ENCODE assay signal across 17 cellular contexts in genomic region chr2:202418027-202418426, GRCh38. TPM values are rescaled to one million over a fixed set of nuclear protein-coding genes. Genes with fewer than 3 reads are reported as not detected.
A peak's percentile ranks its signal among the peaks of the same experiment; 100 is the strongest.
DNase-seq lines count a peak whose midpoint lies in the region; ATAC-seq, FAIRE-seq and TF ChIP-seq lines count a peak whose summit lies in the region.
"Had no signal": no experiment of that assay in that cellular context is flagged by ENCODE, and none has a peak within 500 bp of the region (broad histone marks: within the 10 kb centered on the region; RNA-seq: fewer than 3 reads in every experiment).

No MANE protein-coding gene starts in this region.

- H3K4me3 ChIP-seq in Caco-2 (ENCODE audit: low read depth, low read length) (no peak overlapping the region), Panc1 (ENCODE audit: low read depth in 2 of 2, low read length in 2 of 2) (no peak overlapping the region), endothelial cell of umbilical vein (replicated peaks in 1 of 3; ENCODE audit: insufficient read depth in 1 of 3, low read depth in 1 of 3, low read length in 3 of 3) (no peak overlapping the region), body of pancreas (no peak overlapping the region)
- H3K4me3 ChIP-seq: BLaER1 treated with 17β-estradiol and CSF1 and Interleukin-3, amounts not matched to agents 10 nM and 100 nM; PC-9; SJSA1 had no signal

- H3K4me1 ChIP-seq in Caco-2 (peaks cover 28% of the 10 kb centered on the region), Panc1 (ENCODE audit: control insufficient read depth, insufficient read depth, low read length) (no peaks in the 10 kb centered on the region), endothelial cell of umbilical vein (ENCODE audit: control insufficient read depth, extremely low read depth, insufficient read depth, low read length) (peaks cover 12% of the 10 kb centered on the region), body of pancreas (peaks cover 18% of the 10 kb centered on the region)
- H3K4me1 ChIP-seq: BLaER1 treated with 17β-estradiol and CSF1 and Interleukin-3, amounts not matched to agents 10 nM and 100 nM; SJSA1 had no signal

- H3K36me3 Mint-ChIP-seq in Caco-2 (ENCODE audit: insufficient read depth, unreplicated experiment), result peaks cover 13% of the 10 kb centered on the region
- peaks cover 21% of the 10 kb centered on the region for H3K36me3 Mint-ChIP-seq in mesothelial cell of epicardium

- H3K27ac ChIP-seq in Panc1 (ENCODE audit: low read length) (no peak overlapping the region), endothelial cell of umbilical vein (ENCODE audit: insufficient read depth, low read depth, low read length) (peak overlapping the region; percentile 43), body of pancreas (no peak overlapping the region)
- H3K27ac ChIP-seq: BLaER1 treated with 17β-estradiol and CSF1 and Interleukin-3, amounts not matched to agents 10 nM and 100 nM; PC-9; SJSA1 had no signal

- H3K9ac ChIP-seq in endothelial cell of umbilical vein (replicated peaks; ENCODE audit: extremely low read depth, insufficient read depth, low read length), result no peak overlapping the region
- H3K9ac ChIP-seq: BLaER1 treated with 17β-estradiol and CSF1 and Interleukin-3, amounts not matched to agents 10 nM and 100 nM had no signal

- ATAC-seq in Panc1 (no peak), body of pancreas (no peak)

- DNase-seq in Caco-2, result peak in 1 of 2 experiments; percentile 12
- DNase-seq in Panc1 (ENCODE audit: low read depth, low spot score), result no peak
- DNase-seq in endothelial cell of umbilical vein (ENCODE audit: low read depth, low spot score), result no peak
- DNase-seq in mesothelial cell of epicardium (ENCODE audit: low spot score in 2 of 2, unreplicated experiment in 2 of 2), result no peak
- no peak for DNase-seq in ACHN
- DNase-seq in GM19239 (ENCODE audit: insufficient read length, low spot score), result no peak
- no peak for DNase-seq in body of pancreas
- DNase-seq in D721Med (ENCODE audit: insufficient read length, low spot score), result no peak
- DNase-seq: NCI-H1417 treated with DMSO at 0.1 percent for 48 hours, NCI-H2081 treated with DMSO at 0.1 percent for 48 hours, NCI-H510A, NCI-H82, PC-9 had no signal

- BruUV-seq in Caco-2 (replicated peaks; lab: Mats Ljungman, UMichigan) (no TSS peak), Panc1 (replicated peaks; lab: Mats Ljungman, UMichigan) (TSS peak; percentile 40), endothelial cell of umbilical vein (replicated peaks; lab: Mats Ljungman, UMichigan) (no TSS peak)

- POLR2A ChIA-PET in Caco-2 (lab: Charles Lee), result no interaction called here
- POLR2A ChIA-PET in Panc1 (lab: Charles Lee), result no interaction called here
- POLR2A ChIA-PET in endothelial cell of umbilical vein (lab: Charles Lee), result no interaction called here

- H3K4me2 ChIP-seq in endothelial cell of umbilical vein (ENCODE audit: insufficient read depth, low read length), result peak overlapping the region; percentile 26
- H3K4me2 ChIP-seq: BLaER1 treated with 17β-estradiol and CSF1 and Interleukin-3, amounts not matched to agents 10 nM and 100 nM; PC-9 had no signal

- FAIRE-seq in endothelial cell of umbilical vein (lab: Jason Lieb, UNC), result no peak
- FAIRE-seq in GM19239 (lab: Jason Lieb, UNC), result no peak
- no peak for FAIRE-seq in D721Med (lab: Jason Lieb, UNC)
- FAIRE-seq: GM12892, H54 had no signal

- H3K27me3 ChIP-seq in Caco-2 (replicated peaks; ENCODE audit: control insufficient read depth, insufficient read depth, low read length) (no peaks in the 10 kb centered on the region), Panc1 (ENCODE audit: control insufficient read depth, insufficient read depth, low read length) (no peaks in the 10 kb centered on the region), endothelial cell of umbilical vein (ENCODE audit: control insufficient read depth in 2 of 2, insufficient read depth in 2 of 2, low read length in 2 of 2) (no peaks in the 10 kb centered on the region), body of pancreas (no peaks in the 10 kb centered on the region)
- H3K27me3 ChIP-seq: BLaER1 treated with 17β-estradiol and CSF1 and Interleukin-3, amounts not matched to agents 10 nM and 100 nM; SJSA1 had no signal

- H3K36me3 ChIP-seq in Caco-2 (ENCODE audit: control insufficient read depth, insufficient read depth, low read length) (no peaks in the 10 kb centered on the region), Panc1 (ENCODE audit: control insufficient read depth, insufficient read depth, low read length) (no peaks in the 10 kb centered on the region), endothelial cell of umbilical vein (ENCODE audit: control insufficient read depth in 2 of 2, extremely low read depth in 1 of 2, insufficient read depth in 2 of 2, low read length in 2 of 2) (no peaks in the 10 kb centered on the region), body of pancreas (replicated peaks in 1 of 2; ENCODE audit: insufficient read depth in 1 of 2, low read depth in 2 of 2) (no peaks in the 10 kb centered on the region)

- no peaks in the 10 kb centered on the region for H3K27me3 Mint-ChIP-seq in Caco-2 (ENCODE audit: insufficient read depth, unreplicated experiment)
- H3K27me3 Mint-ChIP-seq in mesothelial cell of epicardium (ENCODE audit: low read depth), result no peaks in the 10 kb centered on the region

- TF ChIP-seq POLR2A in endothelial cell of umbilical vein (IDR thresholded peaks at IDR 0.05; ENCODE audit: low read depth, low read length), result no peak
- TF ChIP-seq POLR2A in body of pancreas (IDR thresholded peaks at IDR 0.05), result no peak

- dilution Hi-C loops in endothelial cell of umbilical vein (cut with MboI; ENCODE audit: extremely low pct_ligation_motif_present, low sequenced_read_pairs), result no loop called here

- H4K20me1 ChIP-seq in endothelial cell of umbilical vein (replicated peaks; ENCODE audit: control insufficient read depth, extremely low read depth, insufficient read depth, low read length), result peaks cover 7% of the 10 kb centered on the region

- 25 to 27% methylated on average over 1 of the region's 1 CpG for WGBS in body of pancreas, 2 donors

- intact Hi-C loops in Caco-2 (cut with micrococcal nuclease; ENCODE audit: unreplicated experiment) (loop anchor here (1.0 to 2.0 kb wide), 2 partner anchors 23 to 42 kb away; partner anchors contain the start of gene BMPR2), Panc1 (cut with micrococcal nuclease; ENCODE audit: unreplicated experiment) (no loop called here), endothelial cell of umbilical vein (cut with micrococcal nuclease) (no loop called here), body of pancreas (cut with DNase I) (no loop called here)

- in situ Hi-C loops in Panc1 (cut with HindIII; ENCODE audit: low pct_unique_long_range_greater_than_20kb, low sequenced_read_pairs), result no loop called here
- in situ Hi-C loops in ACHN (cut with HindIII; ENCODE audit: low pct_ligation_motif_present, low pct_unique_long_range_greater_than_20kb, low sequenced_read_pairs), result no loop called here

- H3K9me1 ChIP-seq in endothelial cell of umbilical vein (replicated peaks; ENCODE audit: control insufficient read depth, extremely low read depth, insufficient read depth, low read length), result no peaks in the 10 kb centered on the region

- no peak overlapping the region for H2AFZ ChIP-seq in endothelial cell of umbilical vein (ENCODE audit: low read depth, low read length)
- H2AFZ ChIP-seq: PC-9 had no signal

- H3K4me3 Mint-ChIP-seq in Caco-2 (ENCODE audit: unreplicated experiment) (peak overlapping the region; percentile 2), mesothelial cell of epicardium (no peak overlapping the region)

- H3K79me2 ChIP-seq in endothelial cell of umbilical vein (ENCODE audit: control insufficient read depth, insufficient read depth, low read length), result peaks cover 92% of the 10 kb centered on the region

- CTCF ChIA-PET in Caco-2 (lab: Charles Lee) (no interaction called here), Panc1 (lab: Charles Lee) (no interaction called here), endothelial cell of umbilical vein (lab: Charles Lee) (interaction anchor here (0.6 to 0.9 kb wide), 2 partner anchors 9 to 139 kb away, joined by 3 to 4 read pairs; no protein-coding TSS in a partner anchor)

- H3K9me3 ChIP-seq in Caco-2 (no peaks in the 10 kb centered on the region), Panc1 (ENCODE audit: control insufficient read depth, insufficient read depth, low read depth, low read length) (no peaks in the 10 kb centered on the region), endothelial cell of umbilical vein (replicated peaks; ENCODE audit: control insufficient read depth, insufficient read depth, low read length) (no peaks in the 10 kb centered on the region), body of pancreas (no peaks in the 10 kb centered on the region)
- H3K9me3 ChIP-seq: SJSA1 had no signal

- H3K27ac Mint-ChIP-seq in Caco-2 (ENCODE audit: unreplicated experiment) (peak overlapping the region; percentile 23), mesothelial cell of epicardium (peak overlapping the region; percentile 87)

- no peaks in the 10 kb centered on the region for H3K9me3 Mint-ChIP-seq in Caco-2 (ENCODE audit: unreplicated experiment)
- H3K9me3 Mint-ChIP-seq in mesothelial cell of epicardium, result peaks cover 9% of the 10 kb centered on the region

- no peak for TF ChIP-seq CTCF in Caco-2 (IDR thresholded peaks at IDR 0.05; ENCODE audit: insufficient read depth in 1 of 2, low read depth in 1 of 2, low read length in 1 of 2, severe bottlenecking in 1 of 2, unreplicated experiment in 1 of 2)
- no peak for TF ChIP-seq CTCF in Panc1 (IDR thresholded peaks at IDR 0.05)
- TF ChIP-seq CTCF in endothelial cell of umbilical vein (IDR thresholded peaks at IDR 0.05; ENCODE audit: extremely low read depth in 1 of 2, insufficient read depth in 1 of 2, low read depth in 1 of 2, low read length in 2 of 2), result no peak
- TF ChIP-seq CTCF in mesothelial cell of epicardium (IDR thresholded peaks at IDR 0.05; ENCODE audit: unreplicated experiment), result no peak
- TF ChIP-seq CTCF in body of pancreas (IDR thresholded peaks at IDR 0.05), result no peak
- no peak for TF ChIP-seq CTCF in D721Med (IDR thresholded peaks at IDR 0.05; ENCODE audit: insufficient read depth, missing control alignments)

- H3K4me1 Mint-ChIP-seq in Caco-2 (ENCODE audit: low read depth, unreplicated experiment) (peaks cover 18% of the 10 kb centered on the region), mesothelial cell of epicardium (peaks cover 25% of the 10 kb centered on the region)

RNA-seq across cellular contexts. Expression of gene BMPR2, which starts 41.9 kb away (rescaled TPM):
- 27.2 and 28.1 TPM in 2 replicates for total RNA-seq in Caco-2 (2022)
- 65.2 TPM for total RNA-seq in Panc1 (2021; ENCODE audit: unreplicated experiment)
- 21.3 TPM for polyA plus RNA-seq in Panc1 (2012; ENCODE audit: insufficient read length)
- total RNA-seq in endothelial cell of umbilical vein, result 113 and 115 TPM in 2 replicates
- polyA plus RNA-seq in endothelial cell of umbilical vein, result 31.2 and 35.8 TPM in 2 replicates
- polyA plus RNA-seq in endothelial cell of umbilical vein (2011; cell fraction: cytosol; rRNA removed), result 43.2 and 46.3 TPM in 2 replicates
- 39.1 and 50.3 TPM in 2 replicates for polyA plus RNA-seq in endothelial cell of umbilical vein (2011; cell fraction: nucleus; rRNA removed)
- polyA plus RNA-seq in endothelial cell of umbilical vein (2012), result 63.0 and 74.6 TPM in 2 replicates
- polyA minus RNA-seq in endothelial cell of umbilical vein, result 239 and 247 TPM in 2 replicates
- 11.8 TPM for polyA minus RNA-seq in endothelial cell of umbilical vein (2011; cell fraction: cytosol; rRNA and poly(A)+ RNA removed)
- polyA minus RNA-seq in endothelial cell of umbilical vein (2011; cell fraction: nucleus; rRNA and poly(A)+ RNA removed), result 104 and 181 TPM in 2 replicates
- total RNA-seq in mesothelial cell of epicardium, result 75.8 to 81.4 TPM (median 76.5 TPM) in 3 replicates
- 10 to 100 TPM; 13.7 to 26.7 TPM for total RNA-seq in body of pancreas
